ENCODE assay signal across 8 cellular contexts in the genomic region with DNA sequence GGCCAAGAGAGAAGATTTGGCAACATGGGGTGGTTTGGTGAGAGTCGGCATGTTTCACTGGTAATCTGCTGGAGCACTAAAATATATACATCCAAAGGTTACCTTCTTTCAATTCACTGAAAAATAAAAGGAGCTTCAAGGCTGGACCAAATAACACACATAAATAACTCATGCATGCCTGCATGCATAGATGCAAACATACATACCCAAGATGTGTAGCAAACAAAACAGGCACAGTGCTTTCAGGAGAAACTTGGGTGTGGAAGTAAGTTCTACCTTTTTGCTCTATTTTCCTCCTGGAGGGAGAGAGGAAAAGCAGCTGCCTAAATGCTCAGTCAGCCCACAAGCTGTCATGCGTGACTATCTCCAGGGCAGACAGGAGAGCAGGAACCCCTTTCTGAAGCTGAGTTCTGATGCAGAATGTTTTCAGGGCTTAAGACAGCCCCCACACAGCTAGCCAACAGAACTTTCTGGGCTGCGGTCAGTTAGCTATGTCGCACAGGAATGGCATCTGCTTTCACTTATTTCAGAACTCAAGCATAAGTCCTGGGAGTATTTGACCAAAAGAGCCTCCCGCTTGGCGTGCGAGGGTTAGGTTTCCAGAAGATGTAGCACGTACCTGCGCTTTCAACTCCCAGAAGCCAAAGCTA.
DNase-seq lines count a peak whose midpoint lies in the region; ATAC-seq, FAIRE-seq and TF ChIP-seq lines count a peak whose summit lies in the region.

No MANE protein-coding gene starts in this region.

- H3K79me2 ChIP-seq in endothelial cell of umbilical vein (ENCODE audit: control insufficient read depth, insufficient read depth, low read length), result no peaks in the 10 kb centered on the region

- H3K18ac ChIP-seq in neuronal stem cell (ENCODE audit: low read length), result peak overlapping the region; percentile 22

- DNase-seq in COLO668 (lab: John Stamatoyannopoulos, UW; ENCODE audit: unreplicated experiment) (peak; percentile 63), SKM-1 treated with dmso at 0.1 percent for 144 hours (lab: John Stamatoyannopoulos, UW; ENCODE audit: unreplicated experiment) (peak; percentile 92), endothelial cell of umbilical vein (ENCODE audit: low read depth, low spot score) (no peak), neuronal stem cell (ENCODE audit: low spot score) (no peak), NCI-H446 (lab: John Stamatoyannopoulos, UW) (no peak)
- no peak for DNase-seq in stimulated activated CD4-positive, alpha-beta T cell treated with anti-CD3 and anti-CD28 coated beads, Interleukin-4, amount 100 ng/mL, for 4 hours

- no peaks in the 10 kb centered on the region for H3K9me1 ChIP-seq in endothelial cell of umbilical vein (replicated peaks; ENCODE audit: control insufficient read depth, extremely low read depth, insufficient read depth, low read length)

- no peaks in the 10 kb centered on the region for H3K36me3 ChIP-seq in endothelial cell of umbilical vein (ENCODE audit: control insufficient read depth in 2 of 2, extremely low read depth in 1 of 2, insufficient read depth in 2 of 2, low read length in 2 of 2)
- H3K36me3 ChIP-seq in neuronal stem cell (replicated peaks in 1 of 2; ENCODE audit: control insufficient read depth in 2 of 2, insufficient read depth in 2 of 2, low read length in 2 of 2), result no peaks in the 10 kb centered on the region

- H2AK5ac ChIP-seq in neuronal stem cell (ENCODE audit: low read depth, low read length), result no peak overlapping the region

- H2AFZ ChIP-seq in endothelial cell of umbilical vein (ENCODE audit: low read depth, low read length) (peak overlapping the region; percentile 30), neuronal stem cell (ENCODE audit: low read length) (peak overlapping the region; percentile 81)

- ATAC-seq in GM19324 (IDR thresholded peaks at IDR 0.05; ENCODE audit: low FRiP score, unreplicated experiment), result peak; percentile 37
- peak; percentile 55 for ATAC-seq in HG03354 (IDR thresholded peaks at IDR 0.05; ENCODE audit: poor library complexity, severe bottlenecking, unreplicated experiment)

- H3K4me2 ChIP-seq in endothelial cell of umbilical vein (ENCODE audit: insufficient read depth, low read length) (no peak overlapping the region), neuronal stem cell (ENCODE audit: insufficient read depth, low read length, poor library complexity, severe bottlenecking) (no peak overlapping the region)

- no peak overlapping the region for H4K8ac ChIP-seq in neuronal stem cell (ENCODE audit: low read depth, low read length)

- H2BK12ac ChIP-seq in neuronal stem cell (ENCODE audit: low read length), result no peak overlapping the region

- H2BK15ac ChIP-seq in neuronal stem cell (ENCODE audit: low read length), result no peak overlapping the region

- H3K4me3 ChIP-seq in endothelial cell of umbilical vein (replicated peaks in 1 of 3; ENCODE audit: insufficient read depth in 1 of 3, low read depth in 1 of 3, low read length in 3 of 3), result no peak overlapping the region
- H3K4me3 ChIP-seq in neuronal stem cell (ENCODE audit: low read length in 2 of 2), result no peak overlapping the region

- H2BK120ac ChIP-seq in neuronal stem cell (ENCODE audit: low read depth, low read length), result no peak overlapping the region

- intact Hi-C loops in endothelial cell of umbilical vein (cut with micrococcal nuclease), result loop anchor here (1.0 kb wide), 1 partner anchor 8 kb away; no protein-coding TSS in a partner anchor

- TF ChIP-seq CTCF in endothelial cell of umbilical vein (IDR thresholded peaks at IDR 0.05; ENCODE audit: extremely low read depth in 1 of 2, insufficient read depth in 1 of 2, low read depth in 1 of 2, low read length in 2 of 2), result no peak

- POLR2A ChIA-PET in endothelial cell of umbilical vein (lab: Charles Lee), result no interaction called here

- H3K9me3 ChIP-seq in endothelial cell of umbilical vein (replicated peaks; ENCODE audit: control insufficient read depth, insufficient read depth, low read length) (no peaks in the 10 kb centered on the region), neuronal stem cell (replicated peaks in 1 of 2; ENCODE audit: control insufficient read depth in 2 of 2, insufficient read depth in 1 of 2, low read depth in 1 of 2, low read length in 2 of 2) (no peaks in the 10 kb centered on the region)

- H2BK5ac ChIP-seq in neuronal stem cell (ENCODE audit: low read length), result no peak overlapping the region

- no peak overlapping the region for H3K4ac ChIP-seq in neuronal stem cell (ENCODE audit: low read length)

- no peak overlapping the region for H3K9ac ChIP-seq in endothelial cell of umbilical vein (replicated peaks; ENCODE audit: extremely low read depth, insufficient read depth, low read length)
- no peak overlapping the region for H3K9ac ChIP-seq in neuronal stem cell (ENCODE audit: low read depth, low read length, poor library complexity)

- no peak overlapping the region for H3K14ac ChIP-seq in neuronal stem cell (ENCODE audit: low read length)

- FAIRE-seq in endothelial cell of umbilical vein (lab: Jason Lieb, UNC), result peak; percentile 18

- no peaks in the 10 kb centered on the region for H4K20me1 ChIP-seq in endothelial cell of umbilical vein (replicated peaks; ENCODE audit: control insufficient read depth, extremely low read depth, insufficient read depth, low read length)

- TF ChIP-seq POLR2A in endothelial cell of umbilical vein (IDR thresholded peaks at IDR 0.05; ENCODE audit: low read depth, low read length), result no peak

- no peak overlapping the region for H3K23ac ChIP-seq in neuronal stem cell (ENCODE audit: low read depth, low read length, poor library complexity)

- H3K27ac ChIP-seq in endothelial cell of umbilical vein (ENCODE audit: insufficient read depth, low read depth, low read length) (peak overlapping the region; percentile 3), neuronal stem cell (replicated peaks; ENCODE audit: low read length) (no peak overlapping the region)

- WGBS in neuronal stem cell (ENCODE audit: extremely low coverage in 2 of 2, insufficient read length in 2 of 2, insufficient replicate concordance in 1 of 2), 2 donors, result no CpG with 5 or more reads among the region's 9 CpGs

- dilution Hi-C loops in endothelial cell of umbilical vein (cut with MboI; ENCODE audit: extremely low pct_ligation_motif_present, low sequenced_read_pairs), result no loop called here

- no peaks in the 10 kb centered on the region for H3K79me1 ChIP-seq in neuronal stem cell (ENCODE audit: low read depth, low read length)

- H3K27me3 ChIP-seq in endothelial cell of umbilical vein (ENCODE audit: control insufficient read depth in 2 of 2, insufficient read depth in 2 of 2, low read length in 2 of 2), result no peaks in the 10 kb centered on the region
- H3K27me3 ChIP-seq in neuronal stem cell (ENCODE audit: control insufficient read depth in 3 of 3, insufficient read depth in 3 of 3, low read depth in 1 of 3, low read length in 3 of 3), result no peaks in the 10 kb centered on the region

- CTCF ChIA-PET in endothelial cell of umbilical vein (lab: Charles Lee), result interaction anchor here (0.7 to 1.7 kb wide), 5 partner anchors 13 to 365 kb away, joined by 3 to 4 read pairs (median 3); no protein-coding TSS in a partner anchor

- H4K91ac ChIP-seq in neuronal stem cell (ENCODE audit: low read depth, low read length, poor library complexity), result no peak overlapping the region

- no TSS peak for BruUV-seq in endothelial cell of umbilical vein (replicated peaks; lab: Mats Ljungman, UMichigan)

- H3K4me1 ChIP-seq in endothelial cell of umbilical vein (ENCODE audit: control insufficient read depth, extremely low read depth, insufficient read depth, low read length) (peaks cover 34% of the 10 kb centered on the region), neuronal stem cell (ENCODE audit: control insufficient read depth in 2 of 2, insufficient read depth in 1 of 2, low read depth in 1 of 2, low read length in 2 of 2) (peaks cover 26 to 49% of the 10 kb centered on the region in 2 donors)

TF ChIP-seq in endothelial cell of umbilical vein, 7 proteins besides CTCF, POLR2A, EP300 and RAD21:
- no peak for TF ChIP-seq EZH2 (IDR thresholded peaks at IDR 0.05; ENCODE audit: borderline replicate concordance, low read depth, low read length, severe bottlenecking)
- TF ChIP-seq FOS (IDR thresholded peaks at IDR 0.05; ENCODE audit: borderline replicate concordance, insufficient read depth, low read length), result no peak
- no peak for TF ChIP-seq JUN (IDR thresholded peaks at IDR 0.05; ENCODE audit: borderline replicate concordance, insufficient read depth, insufficient read length, low read depth)
- TF ChIP-seq GATA2 (IDR thresholded peaks at IDR 0.05; ENCODE audit: insufficient read depth, insufficient read length, low read depth, low read length), result no peak
- TF ChIP-seq, protein P1, sequence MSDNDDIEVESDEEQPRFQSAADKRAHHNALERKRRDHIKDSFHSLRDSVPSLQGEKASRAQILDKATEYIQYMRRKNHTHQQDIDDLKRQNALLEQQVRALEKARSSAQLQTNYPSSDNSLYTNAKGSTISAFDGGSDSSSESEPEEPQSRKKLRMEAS (IDR thresholded peaks at IDR 0.05; ENCODE audit: insufficient read depth, insufficient read length), result no peak
- TF ChIP-seq MYC (IDR thresholded peaks at IDR 0.05; ENCODE audit: low read depth, low read length), result no peak

Comparison
In these comparisons a context has a peak if more than half of its experiments do, and no peak if none do; other contexts are left out.
1. DNase-seq: peak in COLO668 (single experiment) and SKM-1 treated with dmso at 0.1 percent for 144 hours (single experiment); none in endothelial cell of umbilical vein (single experiment), neuronal stem cell (single experiment), NCI-H446 (0 of 2) and stimulated activated CD4-positive, alpha-beta T cell treated with anti-CD3 and anti-CD28 coated beads, Interleukin-4, amount 100 ng/mL, for 4 hours (0 of 2).